In genomic region chr14:92729632-92730358, GRCh38 we compare ENCODE assay signal across 8 cellular contexts. TPM values are rescaled to one million over a fixed set of nuclear protein-coding genes. Genes with fewer than 3 reads are reported as not detected.
A peak's percentile ranks its signal among the peaks of the same experiment; 100 is the strongest.
DNase-seq lines count a peak whose midpoint lies in the region; ATAC-seq and TF ChIP-seq lines count a peak whose summit lies in the region.

No MANE protein-coding gene starts in this region.

- DNase-seq in EL (peak; percentile 84), Kasumi-1 (lab: John Stamatoyannopoulos, UW) (peak; percentile 45 to 51), epithelial cell of proximal tubule (ENCODE audit: low read depth) (peak; percentile 54), NCI-H524 treated with DMSO at 0.1 percent for 48 hours (lab: John Stamatoyannopoulos, UW) (no peak), NAMALWA (ENCODE audit: low spot score) (no peak), type B pancreatic cell (ENCODE audit: extremely low spot score, unreplicated experiment) (no peak)

- H3K4me1 Mint-ChIP-seq in type B pancreatic cell (ENCODE audit: unreplicated experiment), result peaks cover 6% of the 10 kb centered on the region

- no peak overlapping the region for H3K4me3 Mint-ChIP-seq in type B pancreatic cell

- peaks cover 11% of the 10 kb centered on the region for H3K9me3 Mint-ChIP-seq in type B pancreatic cell

- TF ChIP-seq CTCF in epithelial cell of proximal tubule (conservative IDR thresholded peaks at IDR 0.05; ENCODE audit: low read depth, low read length) (no peak), type B pancreatic cell (conservative IDR thresholded peaks at IDR 0.05) (no peak)

- no peak overlapping the region for H3K27ac Mint-ChIP-seq in type B pancreatic cell

- no peak overlapping the region for H3K4me3 ChIP-seq in epithelial cell of proximal tubule (ENCODE audit: low read depth, low read length)

- ATAC-seq in GM21576 (IDR thresholded peaks at IDR 0.05; ENCODE audit: unreplicated experiment) (peak; percentile 61), HG03439 (IDR thresholded peaks at IDR 0.05; ENCODE audit: unreplicated experiment) (no peak)

- H3K27me3 Mint-ChIP-seq in type B pancreatic cell, result no peaks in the 10 kb centered on the region

- peaks cover 38% of the 10 kb centered on the region for H3K36me3 Mint-ChIP-seq in type B pancreatic cell

RNA-seq across cellular contexts. Expression of gene LGMN, which starts 18.6 kb away (rescaled TPM):
- total RNA-seq in epithelial cell of proximal tubule (35.7 and 63.5 TPM in 2 replicates), type B pancreatic cell (ENCODE audit: low replicate concordance) (71.2 and 80.3 TPM in 2 replicates)

Comparison
In these comparisons a context has a peak if more than half of its experiments do, and no peak if none do; other contexts are left out.
1. DNase-seq: peak in EL (single experiment), Kasumi-1 (2 of 2) and epithelial cell of proximal tubule (single experiment); none in NCI-H524 treated with DMSO at 0.1 percent for 48 hours (single experiment), NAMALWA (single experiment) and type B pancreatic cell (single experiment).